Comparison of ENCODE assay signal across 1 cellular context in genomic region chr1:9428601-9429368, GRCh38.
TF ChIP-seq lines count a peak whose summit lies in the region.

No MANE protein-coding gene starts in this region.

TF ChIP-seq in HEK293, 187 proteins besides CTCF, POLR2A, EP300 and RAD21 (continued from another document and continues in another):
- TF ChIP-seq SP2 (tag by site-specific recombination; IDR thresholded peaks at IDR 0.05) (peak; percentile 80), ZNF660 (tag by site-specific recombination; IDR thresholded peaks at IDR 0.05) (peak; percentile 51; the same call in 1 of the 2 replicates), PRDM6 (tag by site-specific recombination; IDR thresholded peaks at IDR 0.05) (no peak), PATZ1 (tag by site-specific recombination; IDR thresholded peaks at IDR 0.05) (peak; percentile 16; the same call in 1 of the 2 replicates), ZNF555 (tag by site-specific recombination; conservative IDR thresholded peaks at IDR 0.05) (no peak), ZNF544 (tag by site-specific recombination; IDR thresholded peaks at IDR 0.05) (no peak), KLF8 (tag by site-specific recombination; IDR thresholded peaks at IDR 0.05) (peak; percentile 95), PRDM4 (tag by site-specific recombination; IDR thresholded peaks at IDR 0.05) (no peak), ZNF530 (tag by site-specific recombination; IDR thresholded peaks at IDR 0.05; ENCODE audit: low read depth) (no peak), ZNF837 (tag by site-specific recombination; IDR thresholded peaks at IDR 0.05) (no peak), ZBTB8A (tag by site-specific recombination; IDR thresholded peaks at IDR 0.05) (peak; percentile 93), ZNF777 (tag by site-specific recombination; IDR thresholded peaks at IDR 0.05; ENCODE audit: borderline replicate concordance) (no peak), ZIC2 (tag by site-specific recombination; IDR thresholded peaks at IDR 0.05) (peak; percentile 69), ZBTB48 (tag by site-specific recombination; IDR thresholded peaks at IDR 0.05) (peak; percentile 57; the same call in 1 of the 2 replicates), ZSCAN30 (tag by site-specific recombination; IDR thresholded peaks at IDR 0.05) (no peak), ZNF645 (tag by site-specific recombination; IDR thresholded peaks at IDR 0.05) (no peak), ZNF423 (tag by site-specific recombination; IDR thresholded peaks at IDR 0.05) (no peak), TSHZ1 (tag by site-specific recombination; IDR thresholded peaks at IDR 0.05; ENCODE audit: borderline replicate concordance) (peak; percentile 35; the same call in 1 of the 2 replicates), ZNF830 (tag by site-specific recombination; IDR thresholded peaks at IDR 0.05; ENCODE audit: low read depth) (no peak), ZNF366 (tag by site-specific recombination; conservative IDR thresholded peaks at IDR 0.05) (no peak), ZNF600 (tag by site-specific recombination; IDR thresholded peaks at IDR 0.05) (peak; percentile 33), ZNF16 (tag by site-specific recombination; IDR thresholded peaks at IDR 0.05; ENCODE audit: low read depth) (no peak), REST (tag by site-specific recombination; IDR thresholded peaks at IDR 0.05) (no peak), ZNF76 (tag by site-specific recombination; IDR thresholded peaks at IDR 0.05; ENCODE audit: borderline replicate concordance, low read depth) (peak; percentile 89), ZNF274 (IDR thresholded peaks at IDR 0.05; ENCODE audit: low read length) (no peak), ZNF274 (tag by site-specific recombination; IDR thresholded peaks at IDR 0.05; ENCODE audit: borderline replicate concordance) (no peak), ZNF221 (tag by site-specific recombination; IDR thresholded peaks at IDR 0.05; ENCODE audit: borderline replicate concordance) (no peak), KLF9 (tag by site-specific recombination; IDR thresholded peaks at IDR 0.05; ENCODE audit: low read depth) (no peak), ZSCAN16 (tag by site-specific recombination; IDR thresholded peaks at IDR 0.05) (no peak), ZNF324 (tag by site-specific recombination; IDR thresholded peaks at IDR 0.05) (peak; percentile 88), TRIM28 (IDR thresholded peaks at IDR 0.05; ENCODE audit: borderline replicate concordance, low read length) (peak; percentile 23; the same call in 1 of the 2 replicates), ZFP37 (tag by site-specific recombination; IDR thresholded peaks at IDR 0.05) (no peak), ZNF138 (tag by site-specific recombination; IDR thresholded peaks at IDR 0.05; ENCODE audit: borderline replicate concordance) (no peak), REPIN1 (tag by site-specific recombination; IDR thresholded peaks at IDR 0.05; ENCODE audit: low read depth) (no peak), PRDM10 (tag by site-specific recombination; IDR thresholded peaks at IDR 0.05) (peak; percentile 81), ZBTB7A (tag by site-specific recombination; IDR thresholded peaks at IDR 0.05; ENCODE audit: low read depth) (no peak), RBAK (tag by site-specific recombination; IDR thresholded peaks at IDR 0.05) (no peak), SALL2 (tag by site-specific recombination; IDR thresholded peaks at IDR 0.05; ENCODE audit: borderline replicate concordance) (no peak), GLIS1 (tag by site-specific recombination; IDR thresholded peaks at IDR 0.05) (peak; percentile 87), ZNF629 (tag by site-specific recombination; IDR thresholded peaks at IDR 0.05) (peak; percentile 100), INSM2 (tag by site-specific recombination; IDR thresholded peaks at IDR 0.05) (peak; percentile 69; the same call in 1 of the 2 replicates)
